10 cellular contexts compared by ENCODE assay signal in the genomic region with DNA sequence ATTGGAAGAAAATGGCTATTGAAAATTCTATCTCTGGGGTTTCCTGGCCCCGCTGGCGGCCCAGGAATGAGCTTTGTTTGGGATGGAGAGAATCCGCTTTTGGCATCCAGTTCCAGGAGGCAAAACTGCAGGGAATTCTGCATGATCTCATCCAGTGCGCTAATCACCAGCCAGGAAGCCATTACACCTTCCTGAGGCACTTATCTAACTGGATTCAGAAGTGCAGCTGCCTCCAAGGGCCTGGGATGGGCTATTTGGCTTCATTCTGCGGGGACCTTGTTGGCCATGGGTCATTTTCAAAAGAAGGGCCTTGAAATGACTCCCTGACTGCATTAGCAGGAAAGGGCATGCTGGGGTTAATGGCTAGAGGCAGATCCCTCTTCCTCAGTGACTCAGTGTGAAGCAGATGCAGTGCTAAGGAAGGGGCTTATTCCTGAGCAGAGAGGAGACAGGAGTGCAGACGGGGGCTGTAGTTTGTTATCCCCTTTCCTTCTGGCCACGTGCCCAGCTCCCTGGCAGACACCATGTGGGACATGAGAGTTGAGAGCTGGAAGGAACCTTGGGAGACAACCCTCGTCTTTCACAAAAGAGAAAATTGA.
DNase-seq lines count a peak whose midpoint lies in the region; ATAC-seq and TF ChIP-seq lines count a peak whose summit lies in the region.
"Had no signal": no experiment of that assay in that cellular context is flagged by ENCODE, and none has a peak within 500 bp of the region (broad histone marks: within the 10 kb centered on the region; RNA-seq: fewer than 3 reads in every experiment).

No MANE protein-coding gene starts in this region.

- no peak for TF ChIP-seq CTCF in breast epithelium (IDR thresholded peaks at IDR 0.05)
- TF ChIP-seq CTCF in MCF 10A (IDR thresholded peaks at IDR 0.05; ENCODE audit: unreplicated experiment) = no peak
- TF ChIP-seq CTCF in upper lobe of left lung (IDR thresholded peaks at IDR 0.05) = no peak
- no peak for TF ChIP-seq CTCF in natural killer cell (IDR thresholded peaks at IDR 0.05)

- H3K9me3 ChIP-seq in breast epithelium (no peaks in the 10 kb centered on the region), upper lobe of left lung (no peaks in the 10 kb centered on the region)

- CTCF ChIA-PET in MCF 10A (lab: Yijun Ruan, JAX) = interaction anchor here (0.5 to 1.5 kb wide), 2 partner anchors 123 to 189 kb away, joined by 3 to 4 read pairs; no protein-coding TSS in a partner anchor

- BruUV-seq in MCF 10A (replicated peaks; lab: Mats Ljungman, UMichigan) = no TSS peak

- POLR2A ChIA-PET in MCF 10A (lab: Yijun Ruan, JAX) = interaction anchor here (1.6 kb wide), 1 partner anchor 11 kb away, joined by 8 read pairs; no protein-coding TSS in a partner anchor

- H3K27ac ChIP-seq in breast epithelium (peak overlapping the region; percentile 4 to 43), upper lobe of left lung (peak overlapping the region; percentile 2 to 73 (median 28))

- H3K4me1 ChIP-seq in breast epithelium = peaks cover 0 to 26% of the 10 kb centered on the region in 2 donors
- H3K4me1 ChIP-seq in upper lobe of left lung = peaks cover 21 to 43% (median 31%) of the 10 kb centered on the region in 4 donors

- H3K4me3 ChIP-seq in breast epithelium (no peak overlapping the region), upper lobe of left lung (no peak overlapping the region)

- TF ChIP-seq EP300 in upper lobe of left lung (IDR thresholded peaks at IDR 0.05) = no peak

- TF ChIP-seq POLR2A in breast epithelium (IDR thresholded peaks at IDR 0.05) = no peak
- no peak for TF ChIP-seq POLR2A in upper lobe of left lung (IDR thresholded peaks at IDR 0.05)

- DNase-seq in breast epithelium (ENCODE audit: low spot score in 2 of 2) (no peak), MCF 10A (ENCODE audit: unreplicated experiment) (no peak), amniotic epithelial cell (ENCODE audit: low read depth) (peak; percentile 41), islet precursor cell (peak; percentile 95), upper lobe of left lung (no peak), natural killer cell (no peak)
- no peak for DNase-seq in activated CD4-positive, CD25-positive, alpha-beta regulatory T cell treated with anti-CD3 and anti-CD28 coated beads, Interleukin-2, amount 50 U/mL, for 72 hours
- DNase-seq: activated CD4-positive, alpha-beta T cell treated with anti-CD3 and anti-CD28 coated beads for 1 hour; activated naive CD8-positive, alpha-beta T cell treated with anti-CD3 and anti-CD28 coated beads, Interleukin-2, amount 10 ng/mL, durations not matched to agents 7 days and 5 days had no signal

- H3K27me3 Mint-ChIP-seq in MCF 10A (ENCODE audit: insufficient read depth, unreplicated experiment) = no peaks in the 10 kb centered on the region
- no peaks in the 10 kb centered on the region for H3K27me3 Mint-ChIP-seq in natural killer cell (ENCODE audit: low read depth in 2 of 2)
- H3K27me3 Mint-ChIP-seq: activated naive CD8-positive, alpha-beta T cell treated with anti-CD3 and anti-CD28 coated beads, Interleukin-2, amount 10 ng/mL, durations not matched to agents 7 days and 5 days had no signal

- H3K36me3 ChIP-seq in breast epithelium (no peaks in the 10 kb centered on the region), upper lobe of left lung (no peaks in the 10 kb centered on the region)

- no peaks in the 10 kb centered on the region for H3K36me3 Mint-ChIP-seq in MCF 10A (ENCODE audit: insufficient read depth, unreplicated experiment)
- no peaks in the 10 kb centered on the region for H3K36me3 Mint-ChIP-seq in natural killer cell
- H3K36me3 Mint-ChIP-seq: activated naive CD8-positive, alpha-beta T cell treated with anti-CD3 and anti-CD28 coated beads, Interleukin-2, amount 10 ng/mL, durations not matched to agents 7 days and 5 days had no signal

- WGBS in upper lobe of left lung, 2 donors = 57 to 59% methylated on average over 8 of the region's 8 CpGs

- H3K4me3 Mint-ChIP-seq in MCF 10A (ENCODE audit: unreplicated experiment) = no peak overlapping the region
- H3K4me3 Mint-ChIP-seq in natural killer cell = no peak overlapping the region
- H3K4me3 Mint-ChIP-seq: activated naive CD8-positive, alpha-beta T cell treated with anti-CD3 and anti-CD28 coated beads, Interleukin-2, amount 10 ng/mL, durations not matched to agents 7 days and 5 days had no signal

- peaks cover 41% of the 10 kb centered on the region for H3K4me1 Mint-ChIP-seq in MCF 10A (ENCODE audit: insufficient read depth, unreplicated experiment)
- H3K4me1 Mint-ChIP-seq in natural killer cell = no peaks in the 10 kb centered on the region
- H3K4me1 Mint-ChIP-seq: activated naive CD8-positive, alpha-beta T cell treated with anti-CD3 and anti-CD28 coated beads, Interleukin-2, amount 10 ng/mL, durations not matched to agents 7 days and 5 days had no signal

- H3K27ac Mint-ChIP-seq in MCF 10A (ENCODE audit: low read depth, unreplicated experiment) = no peak overlapping the region
- H3K27ac Mint-ChIP-seq in natural killer cell = no peak overlapping the region
- H3K27ac Mint-ChIP-seq: activated naive CD8-positive, alpha-beta T cell treated with anti-CD3 and anti-CD28 coated beads, Interleukin-2, amount 10 ng/mL, durations not matched to agents 7 days and 5 days had no signal

- H3K27me3 ChIP-seq in breast epithelium (no peaks in the 10 kb centered on the region), upper lobe of left lung (no peaks in the 10 kb centered on the region)

- ATAC-seq in upper lobe of left lung (ENCODE audit: low FRiP score in 2 of 2) = peak; percentile 38 to 80
- no peak for ATAC-seq in natural killer cell
- ATAC-seq in HG03378 (IDR thresholded peaks at IDR 0.05; ENCODE audit: unreplicated experiment) = no peak

- intact Hi-C loops in breast epithelium (cut with DNase I; ENCODE audit: low total_unique reads) (no loop called here), MCF 10A (cut with micrococcal nuclease) (no loop called here), natural killer cell (cut with micrococcal nuclease) (no loop called here)

- H3K9me3 Mint-ChIP-seq in MCF 10A (ENCODE audit: unreplicated experiment) (no peaks in the 10 kb centered on the region), natural killer cell (no peaks in the 10 kb centered on the region)
- H3K9me3 Mint-ChIP-seq: activated naive CD8-positive, alpha-beta T cell treated with anti-CD3 and anti-CD28 coated beads, Interleukin-2, amount 10 ng/mL, durations not matched to agents 7 days and 5 days had no signal

Comparison
In these comparisons a context has a peak if more than half of its experiments do, and no peak if none do; other contexts are left out.
1. DNase-seq: peak in amniotic epithelial cell (single experiment) and islet precursor cell (single experiment); none in breast epithelium (0 of 2), MCF 10A (single experiment), upper lobe of left lung (0 of 2), activated CD4-positive, CD25-positive, alpha-beta regulatory T cell treated with anti-CD3 and anti-CD28 coated beads, Interleukin-2, amount 50 U/mL, for 72 hours (single experiment) and natural killer cell (single experiment).
2. ATAC-seq: peak in upper lobe of left lung (2 of 2); none in natural killer cell (0 of 3) and HG03378 (single experiment).